In genomic region chr14:73467800-73468199, GRCh38 we compare ENCODE assay signal across 13 cellular contexts. TPM values are rescaled to one million over a fixed set of nuclear protein-coding genes. Genes with fewer than 3 reads are reported as not detected.
DNase-seq lines count a peak whose midpoint lies in the region; ATAC-seq and TF ChIP-seq lines count a peak whose summit lies in the region.
"Had no signal": no experiment of that assay in that cellular context is flagged by ENCODE, and none has a peak within 500 bp of the region (broad histone marks: within the 10 kb centered on the region; RNA-seq: fewer than 3 reads in every experiment).

No MANE protein-coding gene starts in this region.

- no peaks in the 10 kb centered on the region for H3K27me3 Mint-ChIP-seq in activated CD4-positive, alpha-beta T cell treated with anti-CD3 and anti-CD28 coated beads for 36 hours
- H3K27me3 Mint-ChIP-seq in activated CD8-positive, alpha-beta memory T cell treated with anti-CD3 and anti-CD28 coated beads, Interleukin-2, amount 10 ng/mL, durations not matched to agents 7 days and 5 days, result no peaks in the 10 kb centered on the region

- POLR2A ChIA-PET in activated CD4-positive, alpha-beta T cell treated with anti-CD3 and anti-CD28 coated beads for 36 hours (lab: Charles Lee), result interaction anchor here (0.9 to 1.6 kb wide), 7 partner anchors 9 to 419 kb away, joined by 3 to 7 read pairs (median 4); partner anchors contain the start of genes NUMB, RIOX1 and ZNF410

- peak; percentile 80 for ATAC-seq in activated CD4-positive, alpha-beta T cell treated with anti-CD3 and anti-CD28 coated beads for 36 hours
- ATAC-seq in activated CD8-positive, alpha-beta memory T cell treated with anti-CD3 and anti-CD28 coated beads, Interleukin-2, amount 10 ng/mL, durations not matched to agents 7 days and 5 days, result no peak
- ATAC-seq in HG02588 (IDR thresholded peaks at IDR 0.05; ENCODE audit: unreplicated experiment), result no peak
- ATAC-seq: left ventricle myocardium superior had no signal

- intact Hi-C loops in activated CD4-positive, alpha-beta T cell treated with anti-CD3 and anti-CD28 coated beads for 36 hours (cut with DNase I, micrococcal nuclease), result loop anchor here (1.0 to 5.0 kb wide), 5 partner anchors 9 to 950 kb away; partner anchors contain the start of gene NUMB (in 2 of the 2)

- H3K4me3 Mint-ChIP-seq in activated CD4-positive, alpha-beta T cell treated with anti-CD3 and anti-CD28 coated beads for 36 hours, result peak overlapping the region; percentile 32
- no peak overlapping the region for H3K4me3 Mint-ChIP-seq in activated CD8-positive, alpha-beta memory T cell treated with anti-CD3 and anti-CD28 coated beads, Interleukin-2, amount 10 ng/mL, durations not matched to agents 7 days and 5 days

- peak overlapping the region; percentile 87 for H3K27ac Mint-ChIP-seq in activated CD4-positive, alpha-beta T cell treated with anti-CD3 and anti-CD28 coated beads for 36 hours
- peak overlapping the region; percentile 30 for H3K27ac Mint-ChIP-seq in activated CD8-positive, alpha-beta memory T cell treated with anti-CD3 and anti-CD28 coated beads, Interleukin-2, amount 10 ng/mL, durations not matched to agents 7 days and 5 days

- no peak overlapping the region for H3K4me3 ChIP-seq in fibroblast of mammary gland (ENCODE audit: control insufficient read depth, low read depth, low read length)
- H3K4me3 ChIP-seq: breast epithelium had no signal

- TF ChIP-seq CTCF in fibroblast of mammary gland (conservative IDR thresholded peaks at IDR 0.05; ENCODE audit: control insufficient read depth, insufficient read depth, low read depth, low read length), result no peak

- H3K9me3 Mint-ChIP-seq in activated CD4-positive, alpha-beta T cell treated with anti-CD3 and anti-CD28 coated beads for 36 hours (ENCODE audit: low read depth), result no peaks in the 10 kb centered on the region
- H3K9me3 Mint-ChIP-seq in activated CD8-positive, alpha-beta memory T cell treated with anti-CD3 and anti-CD28 coated beads, Interleukin-2, amount 10 ng/mL, durations not matched to agents 7 days and 5 days (ENCODE audit: low read depth), result no peaks in the 10 kb centered on the region

- peak; percentile 72 for DNase-seq in activated CD4-positive, alpha-beta T cell treated with anti-CD3 and anti-CD28 coated beads for 36 hours
- no peak for DNase-seq in activated CD4-positive, alpha-beta T cell treated with anti-CD3 and anti-CD28 coated beads for 1 hour
- DNase-seq in activated CD8-positive, alpha-beta memory T cell treated with anti-CD3 and anti-CD28 coated beads, Interleukin-2, amount 10 ng/mL, durations not matched to agents 7 days and 5 days, result no peak
- peak; percentile 90 for DNase-seq in fibroblast of mammary gland (ENCODE audit: low read depth)
- peak; percentile 65 for DNase-seq in stimulated activated CD8-positive, alpha-beta memory T cell treated with anti-CD3 and anti-CD28 coated beads, Interleukin-4, amount 100 ng/mL, for 48 hours
- no peak for DNase-seq in KG1 (lab: John Stamatoyannopoulos, UW)
- DNase-seq in UCSD-AML1 (lab: John Stamatoyannopoulos, UW; ENCODE audit: unreplicated experiment), result no peak
- DNase-seq: DMS53; left ventricle myocardium superior; NCI-H2029 treated with DMSO at 0.1 percent for 48 hours; NK-92 treated with Interleukin-12 subunit alpha and Interleukin-12 subunit beta, amount 100 ng/mL, for 24 hours had no signal

- H3K4me1 Mint-ChIP-seq in activated CD4-positive, alpha-beta T cell treated with anti-CD3 and anti-CD28 coated beads for 36 hours, result peaks cover 53% of the 10 kb centered on the region
- H3K4me1 Mint-ChIP-seq in activated CD8-positive, alpha-beta memory T cell treated with anti-CD3 and anti-CD28 coated beads, Interleukin-2, amount 10 ng/mL, durations not matched to agents 7 days and 5 days, result peaks cover 46% of the 10 kb centered on the region

- CTCF ChIA-PET in activated CD4-positive, alpha-beta T cell treated with anti-CD3 and anti-CD28 coated beads for 36 hours (lab: Charles Lee), result interaction anchor here (0.8 to 3.3 kb wide), 8 partner anchors 9 to 308 kb away, joined by 3 to 21 read pairs (median 5); partner anchors contain the start of gene NUMB
- CTCF ChIA-PET in activated CD8-positive, alpha-beta memory T cell treated with anti-CD3 and anti-CD28 coated beads, Interleukin-2, amount 10 ng/mL, durations not matched to agents 7 days and 5 days (lab: Charles Lee), result interaction anchor here (0.6 to 3.4 kb wide), 6 partner anchors 9 to 295 kb away, joined by 3 to 15 read pairs (median 4); partner anchors contain the start of gene NUMB

- H3K36me3 Mint-ChIP-seq in activated CD4-positive, alpha-beta T cell treated with anti-CD3 and anti-CD28 coated beads for 36 hours (ENCODE audit: low read depth), result no peaks in the 10 kb centered on the region
- H3K36me3 Mint-ChIP-seq in activated CD8-positive, alpha-beta memory T cell treated with anti-CD3 and anti-CD28 coated beads, Interleukin-2, amount 10 ng/mL, durations not matched to agents 7 days and 5 days, result no peaks in the 10 kb centered on the region

RNA-seq across cellular contexts. Expression of gene NUMB, which starts 9.5 kb away (rescaled TPM):
- 10 to 100 TPM; 35.7 to 54.9 TPM for total RNA-seq in activated CD4-positive, alpha-beta T cell treated with anti-CD3 and anti-CD28 coated beads for 36 hours
- 10 to 100 TPM; 44.8 to 45.2 TPM for total RNA-seq in activated CD8-positive, alpha-beta memory T cell treated with anti-CD3 and anti-CD28 coated beads, Interleukin-2, amount 10 ng/mL, durations not matched to agents 7 days and 5 days

RNA-seq across cellular contexts. Expression of gene RIOX1, which starts 22.9 kb away (rescaled TPM):
- 10 to 100 TPM; 12.8 to 12.9 TPM for total RNA-seq in activated CD4-positive, alpha-beta T cell treated with anti-CD3 and anti-CD28 coated beads for 36 hours
- 10 to 100 TPM; 20.7 to 25.6 TPM for total RNA-seq in activated CD8-positive, alpha-beta memory T cell treated with anti-CD3 and anti-CD28 coated beads, Interleukin-2, amount 10 ng/mL, durations not matched to agents 7 days and 5 days

Comparison
In these comparisons a context has a peak if more than half of its experiments do, and no peak if none do; other contexts are left out.
1. DNase-seq: peak in activated CD4-positive, alpha-beta T cell treated with anti-CD3 and anti-CD28 coated beads for 36 hours (single experiment), fibroblast of mammary gland (single experiment) and stimulated activated CD8-positive, alpha-beta memory T cell treated with anti-CD3 and anti-CD28 coated beads, Interleukin-4, amount 100 ng/mL, for 48 hours (single experiment); none in activated CD4-positive, alpha-beta T cell treated with anti-CD3 and anti-CD28 coated beads for 1 hour (single experiment), activated CD8-positive, alpha-beta memory T cell treated with anti-CD3 and anti-CD28 coated beads, Interleukin-2, amount 10 ng/mL, durations not matched to agents 7 days and 5 days (single experiment), KG1 (single experiment) and UCSD-AML1 (single experiment).